Comparison of ENCODE assay signal across 8 cellular contexts in the genomic region with DNA sequence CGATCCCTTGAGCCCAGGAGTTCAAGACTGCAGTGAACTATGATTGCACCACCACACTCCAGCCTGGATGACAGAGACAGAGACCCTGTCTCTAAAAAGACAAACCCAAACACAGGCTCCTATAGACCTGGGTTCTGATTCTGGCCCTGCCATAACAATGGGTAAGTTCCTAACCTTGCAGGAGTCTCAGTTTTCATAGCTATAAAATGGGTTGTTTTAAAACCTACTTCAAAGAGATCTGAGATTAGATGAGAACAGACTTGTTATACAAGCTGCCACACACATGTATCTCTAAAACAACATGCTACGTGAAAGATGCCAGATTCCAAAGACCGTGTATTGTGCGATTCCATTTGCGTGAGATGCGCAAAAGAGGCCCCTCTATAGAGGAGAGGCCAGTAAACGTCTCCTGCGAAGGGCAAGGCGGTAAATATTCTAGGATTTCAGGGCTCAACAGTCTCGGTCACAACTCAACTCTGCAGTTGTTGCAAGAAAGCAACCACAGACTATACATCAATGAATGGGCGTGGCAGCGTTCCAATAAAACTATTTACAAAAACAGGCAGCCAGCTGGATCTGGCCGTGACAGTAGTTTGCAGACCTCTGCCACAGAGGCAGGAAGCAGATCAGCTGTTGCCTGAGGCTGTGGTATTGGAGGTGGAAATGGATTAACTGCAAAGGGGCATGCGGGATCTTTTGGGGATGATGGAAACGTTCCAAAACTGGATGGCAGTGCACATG. TPM values are rescaled to one million over a fixed set of nuclear protein-coding genes. Genes with fewer than 3 reads are reported as not detected.
A peak's percentile ranks its signal among the peaks of the same experiment; 100 is the strongest.
DNase-seq lines count a peak whose midpoint lies in the region; ATAC-seq lines count a peak whose summit lies in the region.

No MANE protein-coding gene starts in this region.

- ATAC-seq in activated CD4-positive, alpha-beta T cell treated with anti-CD3 and anti-CD28 coated beads for 36 hours: no peak
- no peak for ATAC-seq in stimulated activated effector memory CD8-positive, alpha-beta T cell treated with anti-CD3 and anti-CD28 coated beads, Interleukin-12 subunit alpha, Interleukin-12 subunit beta, amount 100 ng/mL, for 72 hours
- ATAC-seq in GM21528 (IDR thresholded peaks at IDR 0.05; ENCODE audit: low FRiP score, unreplicated experiment) (no peak), HG03521 (IDR thresholded peaks at IDR 0.05; ENCODE audit: unreplicated experiment) (no peak)

- H3K4me3 Mint-ChIP-seq in activated CD4-positive, alpha-beta T cell treated with anti-CD3 and anti-CD28 coated beads for 36 hours: no peak overlapping the region
- no peak overlapping the region for H3K4me3 Mint-ChIP-seq in activated CD4-positive, alpha-beta T cell treated with anti-CD3 and anti-CD28 coated beads, Interleukin-2, amount 10 ng/mL, durations not matched to agents 24 days and 14 days
- no peak overlapping the region for H3K4me3 Mint-ChIP-seq in T-helper 2 cell treated with Interferon-gamma antibody and Interleukin-4, amounts not matched to agents 5 μg/mL and 100 μg/mL, for 36 hours
- H3K4me3 Mint-ChIP-seq in stimulated activated effector memory CD8-positive, alpha-beta T cell treated with anti-CD3 and anti-CD28 coated beads, Interleukin-12 subunit alpha, Interleukin-12 subunit beta, amount 100 ng/mL, for 72 hours: no peak overlapping the region

- intact Hi-C loops in activated CD4-positive, alpha-beta T cell treated with anti-CD3 and anti-CD28 coated beads for 36 hours (cut with DNase I, micrococcal nuclease): no loop called here
- intact Hi-C loops in activated CD4-positive, alpha-beta T cell treated with anti-CD3 and anti-CD28 coated beads, Interleukin-2, amount 10 ng/mL, durations not matched to agents 24 days and 14 days (cut with micrococcal nuclease): loop anchor here (5.0 kb wide), 1 partner anchor 127 kb away; a partner anchor contains a TSS

- no peak for DNase-seq in activated CD4-positive, alpha-beta T cell treated with anti-CD3 and anti-CD28 coated beads for 36 hours
- DNase-seq in activated CD4-positive, alpha-beta T cell treated with anti-CD3 and anti-CD28 coated beads, Interleukin-2, amount 10 ng/mL, durations not matched to agents 24 days and 14 days: no peak
- no peak for DNase-seq in T-helper 2 cell treated with Interferon-gamma antibody and Interleukin-4, amounts not matched to agents 5 μg/mL and 100 μg/mL, for 36 hours (ENCODE audit: low spot score)
- DNase-seq in globus pallidus (ENCODE audit: low spot score): peak; percentile 90
- no peak for DNase-seq in stimulated activated effector memory CD8-positive, alpha-beta T cell treated with anti-CD3 and anti-CD28 coated beads, Interleukin-12 subunit alpha, Interleukin-12 subunit beta, amount 100 ng/mL, for 72 hours (ENCODE audit: low spot score in 2 of 2)
- no peak for DNase-seq in GM19240 (ENCODE audit: insufficient read length, low spot score)

- peaks cover 38% of the 10 kb centered on the region for H3K36me3 Mint-ChIP-seq in activated CD4-positive, alpha-beta T cell treated with anti-CD3 and anti-CD28 coated beads for 36 hours (ENCODE audit: low read depth)
- peaks cover 45% of the 10 kb centered on the region for H3K36me3 Mint-ChIP-seq in activated CD4-positive, alpha-beta T cell treated with anti-CD3 and anti-CD28 coated beads, Interleukin-2, amount 10 ng/mL, durations not matched to agents 24 days and 14 days (ENCODE audit: low read depth)
- H3K36me3 Mint-ChIP-seq in T-helper 2 cell treated with Interferon-gamma antibody and Interleukin-4, amounts not matched to agents 5 μg/mL and 100 μg/mL, for 36 hours (ENCODE audit: low read depth): peaks cover 49% of the 10 kb centered on the region
- H3K36me3 Mint-ChIP-seq in stimulated activated effector memory CD8-positive, alpha-beta T cell treated with anti-CD3 and anti-CD28 coated beads, Interleukin-12 subunit alpha, Interleukin-12 subunit beta, amount 100 ng/mL, for 72 hours: peaks cover 99% of the 10 kb centered on the region

- POLR2A ChIA-PET in activated CD4-positive, alpha-beta T cell treated with anti-CD3 and anti-CD28 coated beads for 36 hours (lab: Charles Lee): interaction anchor here (1.0 kb wide), 1 partner anchor 13 kb away, joined by 4 read pairs; no protein-coding TSS in a partner anchor

- H3K4me1 Mint-ChIP-seq in activated CD4-positive, alpha-beta T cell treated with anti-CD3 and anti-CD28 coated beads for 36 hours: peaks cover 32% of the 10 kb centered on the region
- H3K4me1 Mint-ChIP-seq in activated CD4-positive, alpha-beta T cell treated with anti-CD3 and anti-CD28 coated beads, Interleukin-2, amount 10 ng/mL, durations not matched to agents 24 days and 14 days: peaks cover 34% of the 10 kb centered on the region
- peaks cover 28% of the 10 kb centered on the region for H3K4me1 Mint-ChIP-seq in T-helper 2 cell treated with Interferon-gamma antibody and Interleukin-4, amounts not matched to agents 5 μg/mL and 100 μg/mL, for 36 hours (ENCODE audit: low read depth)
- H3K4me1 Mint-ChIP-seq in stimulated activated effector memory CD8-positive, alpha-beta T cell treated with anti-CD3 and anti-CD28 coated beads, Interleukin-12 subunit alpha, Interleukin-12 subunit beta, amount 100 ng/mL, for 72 hours: peaks cover 36% of the 10 kb centered on the region

- H3K9me3 Mint-ChIP-seq in activated CD4-positive, alpha-beta T cell treated with anti-CD3 and anti-CD28 coated beads for 36 hours (ENCODE audit: low read depth): no peaks in the 10 kb centered on the region
- no peaks in the 10 kb centered on the region for H3K9me3 Mint-ChIP-seq in activated CD4-positive, alpha-beta T cell treated with anti-CD3 and anti-CD28 coated beads, Interleukin-2, amount 10 ng/mL, durations not matched to agents 24 days and 14 days
- no peaks in the 10 kb centered on the region for H3K9me3 Mint-ChIP-seq in T-helper 2 cell treated with Interferon-gamma antibody and Interleukin-4, amounts not matched to agents 5 μg/mL and 100 μg/mL, for 36 hours
- H3K9me3 Mint-ChIP-seq in stimulated activated effector memory CD8-positive, alpha-beta T cell treated with anti-CD3 and anti-CD28 coated beads, Interleukin-12 subunit alpha, Interleukin-12 subunit beta, amount 100 ng/mL, for 72 hours: no peaks in the 10 kb centered on the region

- H3K27ac Mint-ChIP-seq in activated CD4-positive, alpha-beta T cell treated with anti-CD3 and anti-CD28 coated beads for 36 hours: peak overlapping the region; percentile 6
- H3K27ac Mint-ChIP-seq in activated CD4-positive, alpha-beta T cell treated with anti-CD3 and anti-CD28 coated beads, Interleukin-2, amount 10 ng/mL, durations not matched to agents 24 days and 14 days: no peak overlapping the region
- peak overlapping the region; percentile 41 for H3K27ac Mint-ChIP-seq in T-helper 2 cell treated with Interferon-gamma antibody and Interleukin-4, amounts not matched to agents 5 μg/mL and 100 μg/mL, for 36 hours
- peak overlapping the region; percentile 56 for H3K27ac Mint-ChIP-seq in stimulated activated effector memory CD8-positive, alpha-beta T cell treated with anti-CD3 and anti-CD28 coated beads, Interleukin-12 subunit alpha, Interleukin-12 subunit beta, amount 100 ng/mL, for 72 hours

- no peaks in the 10 kb centered on the region for H3K27me3 Mint-ChIP-seq in activated CD4-positive, alpha-beta T cell treated with anti-CD3 and anti-CD28 coated beads for 36 hours
- H3K27me3 Mint-ChIP-seq in activated CD4-positive, alpha-beta T cell treated with anti-CD3 and anti-CD28 coated beads, Interleukin-2, amount 10 ng/mL, durations not matched to agents 24 days and 14 days: no peaks in the 10 kb centered on the region
- no peaks in the 10 kb centered on the region for H3K27me3 Mint-ChIP-seq in T-helper 2 cell treated with Interferon-gamma antibody and Interleukin-4, amounts not matched to agents 5 μg/mL and 100 μg/mL, for 36 hours (ENCODE audit: low read depth)

- CTCF ChIA-PET in activated CD4-positive, alpha-beta T cell treated with anti-CD3 and anti-CD28 coated beads for 36 hours (lab: Charles Lee): interaction anchor here (6.5 kb wide), 1 partner anchor 8 kb away, joined by 45 read pairs; no protein-coding TSS in a partner anchor

RNA-seq across cellular contexts. Expression of a gene that starts 5.9 kb away (rescaled TPM):
- 10 to 100 TPM; 65.0 to 67.1 TPM for total RNA-seq in activated CD4-positive, alpha-beta T cell treated with anti-CD3 and anti-CD28 coated beads for 36 hours
- 86.3 and 93.3 TPM in 2 replicates for total RNA-seq in activated CD4-positive, alpha-beta T cell treated with anti-CD3 and anti-CD28 coated beads, Interleukin-2, amount 10 ng/mL, durations not matched to agents 24 days and 14 days

RNA-seq across cellular contexts. Expression of a gene that starts 15.2 kb away (rescaled TPM):
- 100 to 1,000 TPM in 1 of 2 experiments, 10 to 100 TPM in 1; 93.9 to 102 TPM for total RNA-seq in activated CD4-positive, alpha-beta T cell treated with anti-CD3 and anti-CD28 coated beads for 36 hours
- total RNA-seq in activated CD4-positive, alpha-beta T cell treated with anti-CD3 and anti-CD28 coated beads, Interleukin-2, amount 10 ng/mL, durations not matched to agents 24 days and 14 days: 106 and 108 TPM in 2 replicates

RNA-seq across cellular contexts. Expression of a gene that starts 38.9 kb away (rescaled TPM):
- not detected for total RNA-seq in activated CD4-positive, alpha-beta T cell treated with anti-CD3 and anti-CD28 coated beads for 36 hours
- 0.16 TPM in 1 of 2 replicates, not detected in the other for total RNA-seq in activated CD4-positive, alpha-beta T cell treated with anti-CD3 and anti-CD28 coated beads, Interleukin-2, amount 10 ng/mL, durations not matched to agents 24 days and 14 days

RNA-seq across cellular contexts. Expression of a gene that starts 59.4 kb away (rescaled TPM):
- 10 to 100 TPM; 62.8 to 67.8 TPM for total RNA-seq in activated CD4-positive, alpha-beta T cell treated with anti-CD3 and anti-CD28 coated beads for 36 hours
- 93.5 and 104 TPM in 2 replicates for total RNA-seq in activated CD4-positive, alpha-beta T cell treated with anti-CD3 and anti-CD28 coated beads, Interleukin-2, amount 10 ng/mL, durations not matched to agents 24 days and 14 days
